ENCODE assay signal across 1 cellular context in the genomic region with DNA sequence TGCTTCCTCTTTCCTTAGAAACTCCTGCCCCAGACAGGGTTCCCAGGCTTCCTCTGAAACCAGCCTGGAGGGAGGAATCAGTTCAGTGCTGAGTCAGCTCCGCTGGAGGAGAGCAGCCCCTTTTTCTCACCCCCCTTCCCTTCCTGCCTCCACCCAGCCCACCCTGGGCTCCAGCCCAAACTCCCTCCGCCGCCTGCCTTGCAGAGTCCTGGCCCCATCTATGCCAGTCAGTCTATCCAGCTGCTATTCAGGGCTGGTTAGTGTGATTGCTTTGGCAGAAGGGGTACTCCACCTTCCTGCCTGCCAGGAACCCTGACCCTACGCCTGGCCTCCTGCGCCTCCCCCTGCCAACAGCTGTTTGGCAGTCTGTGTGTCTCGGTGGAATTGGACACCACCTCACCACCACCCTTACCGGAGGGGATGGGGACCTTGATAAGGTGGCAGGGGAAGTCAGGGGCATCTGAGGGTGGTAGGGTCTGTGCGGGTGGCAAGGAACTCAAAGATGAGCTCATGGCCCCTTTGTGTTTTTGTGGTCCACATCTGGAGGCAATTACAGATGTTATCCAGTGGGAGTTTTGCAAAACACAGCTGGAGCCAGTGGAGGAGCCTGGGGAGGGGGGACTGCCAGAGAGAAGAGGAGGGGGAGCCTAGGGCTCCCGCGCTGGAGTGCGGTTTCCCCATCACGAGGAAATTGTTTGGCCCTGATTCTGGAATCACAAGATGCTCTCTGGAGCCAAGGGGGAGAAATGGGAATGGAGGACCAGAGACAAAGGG.
TF ChIP-seq lines count a peak whose summit lies in the region.

No MANE protein-coding gene starts in this region.

TF ChIP-seq in endothelial cell of umbilical vein, 7 proteins besides CTCF, POLR2A, EP300 and RAD21 (continued from another document):
- no peak for TF ChIP-seq FOS (IDR thresholded peaks at IDR 0.05; ENCODE audit: borderline replicate concordance, insufficient read depth, low read length)
- peak; percentile 66 for TF ChIP-seq POLR2AphosphoS5 (IDR thresholded peaks at IDR 0.05; ENCODE audit: insufficient read depth, low read depth, low read length)
- peak; percentile 73 for TF ChIP-seq GATA2 (IDR thresholded peaks at IDR 0.05; ENCODE audit: insufficient read depth, insufficient read length, low read depth, low read length)
